20 cellular contexts compared by ENCODE assay signal in the genomic region with DNA sequence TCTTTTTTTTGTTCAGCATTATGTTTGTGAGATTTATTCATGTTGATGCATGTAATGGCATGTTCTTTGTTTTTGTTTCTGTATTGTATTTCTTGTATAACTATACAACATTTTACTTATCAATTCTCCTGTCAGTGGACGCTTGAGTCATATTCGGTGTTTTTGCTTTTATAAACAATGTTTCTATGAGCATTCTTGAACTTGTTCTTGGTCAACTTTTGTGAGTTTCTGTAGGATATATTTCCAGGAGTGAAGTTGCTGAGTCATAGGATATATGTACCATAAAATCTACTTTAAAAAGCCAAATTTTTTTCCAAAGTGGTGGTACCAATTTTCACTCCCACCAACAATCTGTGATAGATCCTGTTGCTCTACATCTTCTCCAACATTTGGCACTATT.
DNase-seq lines count a peak whose midpoint lies in the region; ATAC-seq, FAIRE-seq and TF ChIP-seq lines count a peak whose summit lies in the region.
"Had no signal": no experiment of that assay in that cellular context is flagged by ENCODE, and none has a peak within 500 bp of the region (broad histone marks: within the 10 kb centered on the region; RNA-seq: fewer than 3 reads in every experiment).

No MANE protein-coding gene starts in this region.

- H3K9ac ChIP-seq in IMR-90 (ENCODE audit: low read depth, low read length) (no peak overlapping the region), K562 (ENCODE audit: insufficient read depth in 1 of 2, low read depth in 2 of 2, low read length in 2 of 2) (no peak overlapping the region)
- H3K9ac ChIP-seq: GM23248, SK-N-SH had no signal

- no peak for FAIRE-seq in K562 (lab: Jason Lieb, UNC)
- FAIRE-seq: D721Med, GM12892 had no signal

- H3K79me2 ChIP-seq in K562 (ENCODE audit: control insufficient read depth, insufficient read depth, low read length), result no peaks in the 10 kb centered on the region

- H2AK5ac ChIP-seq in IMR-90 (ENCODE audit: low read depth, low read length), result no peak overlapping the region

- in situ Hi-C loops in IMR-90 (cut with MboI; ENCODE audit: low sequenced_read_pairs) (no loop called here), K562 (cut with MboI) (no loop called here)

- H3K27ac ChIP-seq in 22Rv1 (peak overlapping the region; percentile 81), IMR-90 (ENCODE audit: insufficient read depth, low read length) (no peak overlapping the region), K562 (ENCODE audit: extremely low read depth, low read depth, low read length) (no peak overlapping the region)
- H3K27ac ChIP-seq: GM23248 had no signal

- H4K91ac ChIP-seq in IMR-90 (ENCODE audit: insufficient read depth, low read depth, low read length), result no peak overlapping the region

- no peak overlapping the region for H3K14ac ChIP-seq in IMR-90 (replicated peaks; ENCODE audit: low read depth, low read length)

- H2AFZ ChIP-seq in IMR-90 (replicated peaks; ENCODE audit: low read length, poor library complexity), result no peak overlapping the region
- H2AFZ ChIP-seq in K562 (ENCODE audit: low read depth, low read length), result no peak overlapping the region
- H2AFZ ChIP-seq: GM23248 had no signal

- H3K4me2 ChIP-seq in IMR-90 (ENCODE audit: low read depth, low read length) (no peak overlapping the region), K562 (ENCODE audit: insufficient read depth, low read length) (no peak overlapping the region)
- H3K4me2 ChIP-seq: SK-N-SH had no signal

- no TSS peak for BruUV-seq in IMR-90 (replicated peaks; lab: Mats Ljungman, UMichigan)
- no TSS peak for BruUV-seq in K562 (replicated peaks; lab: Mats Ljungman, UMichigan)

- no peak overlapping the region for H2BK20ac ChIP-seq in IMR-90 (ENCODE audit: low read depth, low read length)

- H2BK120ac ChIP-seq in IMR-90 (ENCODE audit: low read depth, low read length), result no peak overlapping the region

- TF ChIP-seq RAD21 in IMR-90 (IDR thresholded peaks at IDR 0.05; ENCODE audit: low read length), result no peak
- TF ChIP-seq RAD21 in K562 (CRISPR knock-in tag; conservative IDR thresholded peaks at IDR 0.05 in 1 of 2, IDR thresholded peaks at IDR 0.05 in 1 of 2), result no peak

- H2BK15ac ChIP-seq in IMR-90 (ENCODE audit: low read depth, low read length), result no peak overlapping the region

- peak overlapping the region; percentile 46 for H2BK5ac ChIP-seq in IMR-90 (ENCODE audit: low read depth, low read length, poor library complexity, severe bottlenecking)

- H3K23ac ChIP-seq in IMR-90 (ENCODE audit: low read depth, low read length), result no peak overlapping the region

- WGBS in IMR-90 (ENCODE audit: extremely low coverage in 2 of 2, insufficient read length in 1 of 2), 2 experiments, result no CpG with 5 or more reads among the region's 2 CpGs
- 0% methylated on average over 2 of the region's 2 CpGs for WGBS in K562 (ENCODE audit: insufficient coverage, low coverage, missing lambda C conversion rate)

- H3K36me3 ChIP-seq in IMR-90 (ENCODE audit: control insufficient read depth, insufficient read depth, low read length) (peaks cover 14% of the 10 kb centered on the region), K562 (ENCODE audit: control insufficient read depth, insufficient read depth, low read length) (no peaks in the 10 kb centered on the region)

- H4K5ac ChIP-seq in IMR-90 (ENCODE audit: low read depth, low read length), result no peak overlapping the region

- no peak overlapping the region for H3K56ac ChIP-seq in IMR-90 (ENCODE audit: extremely low read depth, insufficient read depth, low read length)

- no peak overlapping the region for H2AK9ac ChIP-seq in IMR-90 (replicated peaks; ENCODE audit: low read depth, low read length, poor library complexity)

- H3K18ac ChIP-seq in IMR-90 (ENCODE audit: low read depth, low read length), result peak overlapping the region; percentile 36; the same call in 1 of the 2 replicates

- no peak for TF ChIP-seq EP300 in K562 (IDR thresholded peaks at IDR 0.05; ENCODE audit: low read length)

- H3K4me1 ChIP-seq in IMR-90 (ENCODE audit: control insufficient read depth, insufficient read depth, low read length) (no peaks in the 10 kb centered on the region; the same call in 1 of the 2 replicates), K562 (replicated peaks in 1 of 2; ENCODE audit: control insufficient read depth in 2 of 2, insufficient read depth in 2 of 2, low read length in 2 of 2) (no peaks in the 10 kb centered on the region)

- H3K27me3 ChIP-seq in IMR-90 (ENCODE audit: control insufficient read depth, insufficient read depth, low read length), result no peaks in the 10 kb centered on the region
- H3K27me3 ChIP-seq in K562 (ENCODE audit: control insufficient read depth in 2 of 2, insufficient read depth in 2 of 2, low read length in 2 of 2), result no peaks in the 10 kb centered on the region

- CTCF ChIA-PET in IMR-90 (lab: Yijun Ruan, JAX), result no interaction called here
- CTCF ChIA-PET in K562 (lab: Yijun Ruan, JAX; ENCODE audit: low intra/inter-chr PET ratio), result no interaction called here

- H4K20me1 ChIP-seq in IMR-90 (ENCODE audit: insufficient read depth, low read length) (no peaks in the 10 kb centered on the region), K562 (replicated peaks; ENCODE audit: control insufficient read depth, insufficient read depth, low read length) (no peaks in the 10 kb centered on the region)

- dilution Hi-C loops in IMR-90 (cut with HindIII; ENCODE audit: low sequenced_read_pairs, unreplicated experiment), result no loop called here

- H3K4ac ChIP-seq in IMR-90 (ENCODE audit: low read depth, low read length), result peak overlapping the region; percentile 10; the same call in 1 of the 2 replicates

- ATAC-seq in IMR-90 (ENCODE audit: low read depth) (no peak), K562 (no peak), HG03097 (IDR thresholded peaks at IDR 0.05; ENCODE audit: low FRiP score, unreplicated experiment) (no peak), HG03039 (IDR thresholded peaks at IDR 0.05; ENCODE audit: unreplicated experiment) (no peak)
- ATAC-seq: Right ventricle myocardium inferior had no signal

- DNase-seq in IMR-90 (peak; percentile 52), K562 (ENCODE audit: extremely low read depth in 1 of 4, low spot score in 3 of 4) (no peak), fibroblast of pulmonary artery (ENCODE audit: low read depth) (peak; percentile 56), AG20443 (ENCODE audit: low spot score) (no peak)
- DNase-seq in activated CD4-positive, alpha-beta T cell treated with anti-CD3 and anti-CD28 coated beads, Interleukin-2, amount 50 U/mL, for 4 hours, result no peak
- DNase-seq: CD4-positive, alpha-beta T cell; DMS79 treated with DMSO at 0.1 percent for 48 hours; GDM1; GM23248; Karpas-422; NCI-H1417 treated with DMSO at 0.1 percent for 48 hours; NCI-H2029 treated with DMSO at 0.1 percent for 48 hours; NCI-H526; SK-N-SH had no signal

- no peak for TF ChIP-seq POLR2A in IMR-90 (IDR thresholded peaks at IDR 0.05; ENCODE audit: low read depth, low read length)
- no peak for TF ChIP-seq POLR2A in K562 (conservative IDR thresholded peaks at IDR 0.05)

- H3K9me3 ChIP-seq in IMR-90 (ENCODE audit: control insufficient read depth, insufficient read depth, low read length) (peaks cover 4% of the 10 kb centered on the region; the same call in 1 of the 2 replicates), K562 (replicated peaks; ENCODE audit: control insufficient read depth, insufficient read depth, low read depth, low read length) (no peaks in the 10 kb centered on the region)

- H3K9me1 ChIP-seq in IMR-90 (ENCODE audit: insufficient read depth, low read length), result no peaks in the 10 kb centered on the region; the same call in 1 of the 2 replicates
- H3K9me1 ChIP-seq in K562 (ENCODE audit: control insufficient read depth, insufficient read depth, low read length), result no peaks in the 10 kb centered on the region

- no peaks in the 10 kb centered on the region for H3K79me1 ChIP-seq in IMR-90 (ENCODE audit: low read depth in 1 of 2, low read length in 2 of 2)

- H4K8ac ChIP-seq in IMR-90 (ENCODE audit: low read depth in 2 of 2, low read length in 2 of 2), result no peak overlapping the region

- H3K4me3 ChIP-seq in IMR-90 (ENCODE audit: insufficient read depth, low read depth, low read length) (no peak overlapping the region), K562 (no peak overlapping the region), fibroblast of pulmonary artery (replicated peaks; ENCODE audit: low read depth, low read length) (no peak overlapping the region)
- H3K4me3 ChIP-seq: GM23248 had no signal

- intact Hi-C loops in IMR-90 (cut with micrococcal nuclease), result no loop called here
- intact Hi-C loops in K562 (cut with micrococcal nuclease), result no loop called here

- TF ChIP-seq CTCF in 22Rv1 (IDR thresholded peaks at IDR 0.05) (no peak), IMR-90 (conservative IDR thresholded peaks at IDR 0.05; ENCODE audit: low read depth, low read length) (no peak), K562 (IDR thresholded peaks at IDR 0.05 in 2 of 3, conservative IDR thresholded peaks at IDR 0.05 in 1 of 3; ENCODE audit: insufficient read depth in 2 of 3, low read depth in 1 of 3, low read length in 3 of 3) (no peak), fibroblast of pulmonary artery (IDR thresholded peaks at IDR 0.05; ENCODE audit: low read length, missing control alignments) (no peak)

- POLR2A ChIA-PET in IMR-90 (lab: Charles Lee; ENCODE audit: unreplicated experiment), result no interaction called here
- POLR2A ChIA-PET in K562 (lab: Yijun Ruan, JAX), result no interaction called here

TF ChIP-seq in IMR-90, 13 proteins besides CTCF, POLR2A, EP300 and RAD21:
- peak; percentile 75 for TF ChIP-seq NFE2L2 (IDR thresholded peaks at IDR 0.05; ENCODE audit: low read depth, low read length)
- TF ChIP-seq MAFK (IDR thresholded peaks at IDR 0.05; ENCODE audit: low read depth, low read length), result peak; percentile 37; the same call in 1 of the 2 replicates
- TF ChIP-seq RCOR1 (IDR thresholded peaks at IDR 0.05; ENCODE audit: insufficient replicate concordance, low read length), result no peak

TF ChIP-seq in K562, 482 proteins besides CTCF, POLR2A, EP300 and RAD21 (continues in another document):
- TF ChIP-seq MAFG (tag; conservative IDR thresholded peaks at IDR 0.05), result peak; percentile 38
- no peak for TF ChIP-seq ZNF224 (CRISPR knock-in tag; IDR thresholded peaks at IDR 0.05)
- 0 out of 2 replicates have a peak, but pooled peaks have one; percentile 23 for TF ChIP-seq C11orf30 (IDR thresholded peaks at IDR 0.05; ENCODE audit: low read depth)
- no peak for TF ChIP-seq ZNF282 (CRISPR knock-in tag; IDR thresholded peaks at IDR 0.05)
- no peak for TF ChIP-seq ZNF146 (CRISPR knock-in tag; IDR thresholded peaks at IDR 0.05; ENCODE audit: unreplicated experiment)
- TF ChIP-seq, protein P1, sequence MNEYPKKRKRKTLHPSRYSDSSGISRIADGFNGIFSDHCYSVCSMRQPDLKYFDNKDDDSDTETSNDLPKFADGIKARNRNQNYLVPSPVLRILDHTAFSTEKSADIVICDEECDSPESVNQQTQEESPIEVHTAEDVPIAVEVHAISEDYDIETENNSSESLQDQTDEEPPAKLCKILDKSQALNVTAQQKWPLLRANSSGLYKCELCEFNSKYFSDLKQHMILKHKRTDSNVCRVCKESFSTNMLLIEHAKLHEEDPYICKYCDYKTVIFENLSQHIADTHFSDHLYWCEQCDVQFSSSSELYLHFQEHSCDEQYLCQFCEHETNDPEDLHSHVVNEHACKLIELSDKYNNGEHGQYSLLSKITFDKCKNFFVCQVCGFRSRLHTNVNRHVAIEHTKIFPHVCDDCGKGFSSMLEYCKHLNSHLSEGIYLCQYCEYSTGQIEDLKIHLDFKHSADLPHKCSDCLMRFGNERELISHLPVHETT (CRISPR knock-in tag; conservative IDR thresholded peaks at IDR 0.05 in 1 of 2, IDR thresholded peaks at IDR 0.05 in 1 of 2), result no peak

Comparison
In these comparisons a context has a peak if more than half of its experiments do, and no peak if none do; other contexts are left out.
1. DNase-seq: peak in IMR-90 (single experiment) and fibroblast of pulmonary artery (single experiment); none in K562 (0 of 4), AG20443 (single experiment) and activated CD4-positive, alpha-beta T cell treated with anti-CD3 and anti-CD28 coated beads, Interleukin-2, amount 50 U/mL, for 4 hours (0 of 2).